ENCODE assay signal across 1 cellular context in genomic region chr19:19138110-19138981, GRCh38.
TF ChIP-seq lines count a peak whose summit lies in the region.

Gene TMEM161A (minus strand): TSS chr19:19138478. CDS start chr19:19138428, 50 bp downstream.

TF ChIP-seq in K562, 482 proteins besides CTCF, POLR2A, EP300 and RAD21 (continued from another document and continues in another):
- TF ChIP-seq ETS1 (conservative IDR thresholded peaks at IDR 0.05; ENCODE audit: control insufficient read depth, low read depth, low read length) = no peak; the same call in 1 of the 2 replicates
- 0 out of 2 replicates have a peak, but pooled peaks have one; percentile 67 for TF ChIP-seq CGGBP1 (CRISPR knock-in tag; IDR thresholded peaks at IDR 0.05)
- peak; percentile 78 for TF ChIP-seq GABPB1 (CRISPR knock-in tag; IDR thresholded peaks at IDR 0.05)
- peak; percentile 97 for TF ChIP-seq MGA (IDR thresholded peaks at IDR 0.05)
- TF ChIP-seq PBX2 (CRISPR knock-in tag; IDR thresholded peaks at IDR 0.05; ENCODE audit: low read depth) = peak; percentile 84
- peak; percentile 98 for TF ChIP-seq PBX2 (tag; conservative IDR thresholded peaks at IDR 0.05; ENCODE audit: low read depth)
- TF ChIP-seq SOX6 (IDR thresholded peaks at IDR 0.05) = no peak
- no peak for TF ChIP-seq ZBTB34 (CRISPR knock-in tag; IDR thresholded peaks at IDR 0.05)
- TF ChIP-seq KDM4B (IDR thresholded peaks at IDR 0.05; ENCODE audit: borderline replicate concordance in 2 of 2, low read depth in 1 of 2) = 0 out of 4 replicates have a peak, but pooled peaks of 1 of the 2 experiments have one; percentile 25
- no peak for TF ChIP-seq NR2C1 (IDR thresholded peaks at IDR 0.05)
- peak; percentile 65 for TF ChIP-seq NR2C1 (tag; IDR thresholded peaks at IDR 0.05)
- peak; percentile 74 to 84; a peak in 3 of 4 replicates for TF ChIP-seq SIX5 (IDR thresholded peaks at IDR 0.05; ENCODE audit: borderline replicate concordance in 1 of 2, insufficient read depth in 1 of 2, low read depth in 1 of 2, low read length in 2 of 2)
- peak; percentile 55 to 57; a peak in 3 of 4 replicates for TF ChIP-seq NRF1 (conservative IDR thresholded peaks at IDR 0.05 in 1 of 2, IDR thresholded peaks at IDR 0.05 in 1 of 2)
- TF ChIP-seq CBX3 (IDR thresholded peaks at IDR 0.05; ENCODE audit: borderline replicate concordance in 1 of 2, low read length in 2 of 2) = 0 out of 3 replicates have a peak, but pooled peaks of 1 of the 2 experiments have one; percentile 17
- TF ChIP-seq SAFB (IDR thresholded peaks at IDR 0.05; ENCODE audit: borderline replicate concordance, low read depth, low read length) = peak; percentile 35; the same call in 1 of the 2 replicates
- peak; percentile 96 for TF ChIP-seq RBM25 (IDR thresholded peaks at IDR 0.05; ENCODE audit: low read depth, low read length, severe bottlenecking)
- TF ChIP-seq HCFC1 (IDR thresholded peaks at IDR 0.05; ENCODE audit: low read depth, low read length) = peak; percentile 95
- TF ChIP-seq PML (IDR thresholded peaks at IDR 0.05; ENCODE audit: low read length) = peak; percentile 74; the same call in 1 of the 2 replicates
- peak; percentile 95 for TF ChIP-seq RBFOX2 (IDR thresholded peaks at IDR 0.05; ENCODE audit: low read depth, low read length)
- no peak for TF ChIP-seq NBN (IDR thresholded peaks at IDR 0.05; ENCODE audit: low read depth)
- TF ChIP-seq KAT2B (IDR thresholded peaks at IDR 0.05; ENCODE audit: low read depth, low read length) = no peak
- peak; percentile 76 for TF ChIP-seq TAF1 (IDR thresholded peaks at IDR 0.05; ENCODE audit: control insufficient read depth, extremely low read depth, insufficient read depth, low read length, severe bottlenecking)
- no peak for TF ChIP-seq NR0B1 (IDR thresholded peaks at IDR 0.05; ENCODE audit: partially characterized antibody)
- TF ChIP-seq CHD1 (IDR thresholded peaks at IDR 0.05; ENCODE audit: low read length) = peak; percentile 10
- TF ChIP-seq ZNF277 (CRISPR knock-in tag; IDR thresholded peaks at IDR 0.05; ENCODE audit: borderline replicate concordance) = no peak
- TF ChIP-seq ZNF740 (CRISPR knock-in tag; IDR thresholded peaks at IDR 0.05) = peak; percentile 88
- peak in 1 of 2 experiments; percentile 77; a peak in 1 of 4 replicates for TF ChIP-seq ZNF740 (tag; IDR thresholded peaks at IDR 0.05)
- peak; percentile 65; the same call in 1 of the 2 replicates for TF ChIP-seq NKRF (IDR thresholded peaks at IDR 0.05; ENCODE audit: borderline replicate concordance)
- peak; percentile 59 for TF ChIP-seq ATF7 (IDR thresholded peaks at IDR 0.05)
- peak; percentile 77 for TF ChIP-seq POLR2AphosphoS5 (IDR thresholded peaks at IDR 0.05; ENCODE audit: control insufficient read depth, insufficient read depth, low read depth, low read length)
- TF ChIP-seq CC2D1A (IDR thresholded peaks at IDR 0.05) = 0 out of 2 replicates have a peak, but pooled peaks have one; percentile 41
